In genomic region chr4:8044699-8045098, GRCh38 we compare ENCODE assay signal across 11 cellular contexts.
A peak's percentile ranks its signal among the peaks of the same experiment; 100 is the strongest.
DNase-seq lines count a peak whose midpoint lies in the region; ATAC-seq lines count a peak whose summit lies in the region.
"Had no signal": no experiment of that assay in that cellular context is flagged by ENCODE, and none has a peak within 500 bp of the region (broad histone marks: within the 10 kb centered on the region; RNA-seq: fewer than 3 reads in every experiment).

No MANE protein-coding gene starts in this region.

- peaks cover 4% of the 10 kb centered on the region for H3K36me3 Mint-ChIP-seq in T-cell

- DNase-seq in COLO668 (lab: John Stamatoyannopoulos, UW; ENCODE audit: unreplicated experiment) (peak; percentile 94), NCI-H1417 (lab: John Stamatoyannopoulos, UW) (peak; percentile 95 to 100 (median 97)), NCI-H524 (lab: John Stamatoyannopoulos, UW) (peak; percentile 90 to 94), left kidney (ENCODE audit: low read depth, low spot score) (peak; percentile 74), T-cell (no peak)
- DNase-seq in stimulated activated CD4-positive, alpha-beta T cell treated with anti-CD3 and anti-CD28 coated beads, Interleukin-4, amount 100 ng/mL, for 1 hour, result no peak
- DNase-seq: activated CD8-positive, alpha-beta memory T cell treated with anti-CD3 and anti-CD28 coated beads for 24 hours; islet precursor cell had no signal

- peaks cover 0 to 8% of the 10 kb centered on the region in 2 donors for H3K27me3 Mint-ChIP-seq in T-cell

- H3K4me1 Mint-ChIP-seq in T-cell, result no peaks in the 10 kb centered on the region

- no peaks in the 10 kb centered on the region for H3K9me3 Mint-ChIP-seq in T-cell
- H3K9me3 Mint-ChIP-seq: dendritic cell treated with granulocyte-macrophage colony-stimulating factor and Interleukin-4, amounts not matched to agents 40 ng/mL and 50 ng/mL, for 4 days had no signal

- POLR2A ChIA-PET in T-cell (lab: Charles Lee), result no interaction called here

- H3K4me3 Mint-ChIP-seq in T-cell, result no peak overlapping the region
- H3K4me3 Mint-ChIP-seq: dendritic cell treated with granulocyte-macrophage colony-stimulating factor and Interleukin-4, amounts not matched to agents 40 ng/mL and 50 ng/mL, for 4 days had no signal

- no peak overlapping the region for H3K27ac Mint-ChIP-seq in T-cell
- H3K27ac Mint-ChIP-seq: dendritic cell treated with granulocyte-macrophage colony-stimulating factor and Interleukin-4, amounts not matched to agents 40 ng/mL and 50 ng/mL, for 4 days had no signal

- CTCF ChIA-PET in T-cell (lab: Charles Lee), result no interaction called here

- ATAC-seq in T-cell (replicated peaks in 1 of 4) (no peak), HG02840 (IDR thresholded peaks at IDR 0.05; ENCODE audit: low FRiP score, unreplicated experiment) (no peak), GM21390 (IDR thresholded peaks at IDR 0.05; ENCODE audit: unreplicated experiment) (no peak)

Comparison
In these comparisons a context has a peak if more than half of its experiments do, and no peak if none do; other contexts are left out.
1. DNase-seq: peak in COLO668 (single experiment), NCI-H1417 (3 of 3), NCI-H524 (2 of 2) and left kidney (single experiment); none in T-cell (0 of 34) and stimulated activated CD4-positive, alpha-beta T cell treated with anti-CD3 and anti-CD28 coated beads, Interleukin-4, amount 100 ng/mL, for 1 hour (single experiment).